27 cellular contexts compared by ENCODE assay signal in the genomic region with DNA sequence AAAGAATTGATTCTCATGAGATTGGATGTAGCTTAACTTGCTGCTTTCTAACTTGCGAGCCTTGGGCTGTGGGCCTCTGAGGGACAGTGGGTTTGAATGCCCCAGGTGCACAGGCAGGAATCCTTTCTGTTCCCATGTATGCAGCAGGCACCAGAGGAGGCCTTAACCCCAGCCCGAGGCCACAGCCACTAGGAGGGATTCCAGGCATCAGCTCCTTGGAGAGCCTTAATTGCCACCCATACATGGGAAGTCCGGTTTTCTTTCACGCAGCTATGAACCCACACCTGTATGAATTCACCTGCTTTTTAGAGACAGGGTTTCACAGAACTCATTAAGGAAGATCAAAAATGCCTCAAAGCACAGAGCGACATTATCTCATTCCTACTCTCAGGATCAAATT.
DNase-seq lines count a peak whose midpoint lies in the region; ATAC-seq, FAIRE-seq and TF ChIP-seq lines count a peak whose summit lies in the region.
"Had no signal": no experiment of that assay in that cellular context is flagged by ENCODE, and none has a peak within 500 bp of the region (broad histone marks: within the 10 kb centered on the region; RNA-seq: fewer than 3 reads in every experiment).

No MANE protein-coding gene starts in this region.

- H2BK120ac ChIP-seq in trophoblast cell (ENCODE audit: insufficient read depth, low read length, poor library complexity), result no peak overlapping the region

- H3K4me2 ChIP-seq in keratinocyte (ENCODE audit: control insufficient read depth, extremely low read depth, insufficient read depth, low read depth, low read length) (no peak overlapping the region), trophoblast cell (ENCODE audit: low read length) (no peak overlapping the region)
- H3K4me2 ChIP-seq: BLaER1 treated with 17β-estradiol and CSF1 and Interleukin-3, amounts not matched to agents 10 nM and 100 nM; PC-9; SK-N-SH had no signal

- H3K79me1 ChIP-seq in trophoblast cell (ENCODE audit: low read length), result peaks cover 18% of the 10 kb centered on the region

- CTCF ChIA-PET in naive thymus-derived CD4-positive, alpha-beta T cell (lab: Charles Lee), result no interaction called here

- no peaks in the 10 kb centered on the region for H3K36me3 ChIP-seq in keratinocyte (ENCODE audit: control insufficient read depth in 2 of 2, extremely low read depth in 1 of 2, insufficient read depth in 2 of 2, low read length in 2 of 2)
- H3K36me3 ChIP-seq in trophoblast cell (ENCODE audit: control insufficient read depth in 1 of 2, insufficient read depth in 2 of 2, low read length in 2 of 2), result no peaks in the 10 kb centered on the region
- H3K36me3 ChIP-seq in naive thymus-derived CD4-positive, alpha-beta T cell (ENCODE audit: control insufficient read depth in 2 of 3, insufficient read depth in 3 of 3, low read length in 3 of 3), result no peaks in the 10 kb centered on the region

- H4K12ac ChIP-seq in trophoblast cell (ENCODE audit: low read depth, low read length), result no peak overlapping the region

- H3K79me2 ChIP-seq in keratinocyte (ENCODE audit: control insufficient read depth, insufficient read depth, low read length), result no peaks in the 10 kb centered on the region
- H3K79me2 ChIP-seq in trophoblast cell (ENCODE audit: control insufficient read depth, insufficient read depth, low read length, poor library complexity), result no peaks in the 10 kb centered on the region

- no peak overlapping the region for H4K8ac ChIP-seq in trophoblast cell (ENCODE audit: low read depth, low read length)

- H3K4me1 Mint-ChIP-seq in naive thymus-derived CD4-positive, alpha-beta T cell, result peaks cover 12 to 34% (median 24%) of the 10 kb centered on the region in 7 donors
- H3K4me1 Mint-ChIP-seq in immature natural killer cell, result peaks cover 22 to 24% of the 10 kb centered on the region in 2 donors

- H3K18ac ChIP-seq in trophoblast cell (ENCODE audit: low read length), result no peak overlapping the region

- H2BK5ac ChIP-seq in trophoblast cell (ENCODE audit: low read depth, low read length, poor library complexity), result no peak overlapping the region

- peak; percentile 17 for FAIRE-seq in keratinocyte (lab: Jason Lieb, UNC)
- FAIRE-seq: GM12891, HTR-8/SVneo had no signal

- peaks cover 0 to 36% (median 23%) of the 10 kb centered on the region in 5 donors for H3K36me3 Mint-ChIP-seq in naive thymus-derived CD4-positive, alpha-beta T cell
- peaks cover 13 to 29% (median 25%) of the 10 kb centered on the region in 3 donors for H3K36me3 Mint-ChIP-seq in immature natural killer cell

- peak in 2 of 3 experiments; percentile 33 to 71 for DNase-seq in NCI-H1417 (lab: John Stamatoyannopoulos, UW)
- DNase-seq in NCI-H1417 treated with DMSO at 0.1 percent for 48 hours (lab: John Stamatoyannopoulos, UW), result no peak
- DNase-seq in coronary artery (ENCODE audit: low spot score), result peak; percentile 31
- DNase-seq in keratinocyte (ENCODE audit: low read depth, low spot score), result no peak
- no peak for DNase-seq in trophoblast cell
- DNase-seq in naive thymus-derived CD4-positive, alpha-beta T cell, result no peak
- no peak for DNase-seq in AG08395 (ENCODE audit: low spot score)
- DNase-seq in immature natural killer cell, result no peak
- DNase-seq: ACHN; Caco-2; CD4-positive, alpha-beta memory T cell; DND-41; H9; HFFc6; KG1; NCI-H1105 treated with DMSO at 0.1 percent for 48 hours; NCI-H1694 treated with DMSO at 0.1 percent for 48 hours; NCI-H2081 treated with DMSO at 0.1 percent for 48 hours; NCI-H69; PC-9; RPMI8226; SIG-M5; SK-N-SH had no signal

- no peak overlapping the region for H3K4me3 ChIP-seq in coronary artery
- no peak overlapping the region for H3K4me3 ChIP-seq in keratinocyte (ENCODE audit: control insufficient read depth in 2 of 3, extremely low read depth in 1 of 3, insufficient read depth in 2 of 3, low read depth in 1 of 3, low read length in 3 of 3)
- no peak overlapping the region for H3K4me3 ChIP-seq in trophoblast cell (ENCODE audit: low read depth, low read length)
- no peak overlapping the region for H3K4me3 ChIP-seq in naive thymus-derived CD4-positive, alpha-beta T cell (ENCODE audit: low read length)
- H3K4me3 ChIP-seq: BLaER1 treated with 17β-estradiol and CSF1 and Interleukin-3, amounts not matched to agents 10 nM and 100 nM; PC-9 had no signal

- no peak overlapping the region for H3K14ac ChIP-seq in trophoblast cell (ENCODE audit: low read length)

- WGBS in trophoblast cell (ENCODE audit: extremely low coverage, insufficient coverage, insufficient read length), result no CpG with 5 or more reads among the region's 5 CpGs

- H3K4me1 ChIP-seq in keratinocyte (ENCODE audit: control insufficient read depth, extremely low read depth, insufficient read depth, low read length) (peaks cover 46% of the 10 kb centered on the region), trophoblast cell (ENCODE audit: control insufficient read depth in 1 of 2, insufficient read depth in 2 of 2, low read length in 2 of 2) (peaks cover 23 to 29% of the 10 kb centered on the region in 2 experiments)
- H3K4me1 ChIP-seq in naive thymus-derived CD4-positive, alpha-beta T cell (ENCODE audit: control insufficient read depth in 2 of 2, insufficient read depth in 2 of 2, low read length in 2 of 2), result peaks cover 13 to 23% of the 10 kb centered on the region in 2 donors
- H3K4me1 ChIP-seq: Caco-2 had no signal

- dilution Hi-C loops in keratinocyte (cut with MboI; ENCODE audit: extremely low pct_ligation_motif_present, low sequenced_read_pairs), result no loop called here

- H2AFZ ChIP-seq in keratinocyte (ENCODE audit: control insufficient read depth, low read length) (no peak overlapping the region), trophoblast cell (ENCODE audit: insufficient read depth, low read length, poor library complexity) (no peak overlapping the region)
- H2AFZ ChIP-seq: PC-9 had no signal

- no peaks in the 10 kb centered on the region for H3K27me3 ChIP-seq in keratinocyte (ENCODE audit: control insufficient read depth, extremely low read depth, insufficient read depth, low read length)
- H3K27me3 ChIP-seq in trophoblast cell (ENCODE audit: insufficient read depth, low read length), result no peaks in the 10 kb centered on the region
- no peaks in the 10 kb centered on the region for H3K27me3 ChIP-seq in naive thymus-derived CD4-positive, alpha-beta T cell (ENCODE audit: control insufficient read depth in 2 of 2, insufficient read depth in 2 of 2, low read length in 2 of 2)
- H3K27me3 ChIP-seq: BLaER1 treated with 17β-estradiol and CSF1 and Interleukin-3, amounts not matched to agents 10 nM and 100 nM had no signal

- peak overlapping the region; percentile 6 for H2BK12ac ChIP-seq in trophoblast cell (ENCODE audit: low read length)

- H3K27ac ChIP-seq in coronary artery (no peak overlapping the region), keratinocyte (ENCODE audit: control insufficient read depth, insufficient read depth, low read length) (no peak overlapping the region), trophoblast cell (ENCODE audit: low read depth, low read length) (peak overlapping the region; percentile 33)
- H3K27ac ChIP-seq in naive thymus-derived CD4-positive, alpha-beta T cell (ENCODE audit: low read depth, low read length), result no peak overlapping the region
- H3K27ac ChIP-seq: 22Rv1; BLaER1 treated with 17β-estradiol and CSF1 and Interleukin-3, amounts not matched to agents 10 nM and 100 nM; PC-9 had no signal

- H3K23ac ChIP-seq in trophoblast cell (ENCODE audit: low read length), result no peak overlapping the region

- H4K20me1 ChIP-seq in keratinocyte (ENCODE audit: control insufficient read depth, extremely low read depth, insufficient read depth, low read length), result no peaks in the 10 kb centered on the region
- H4K20me1 ChIP-seq: BLaER1 treated with 17β-estradiol and CSF1 and Interleukin-3, amounts not matched to agents 10 nM and 100 nM had no signal

- no peak for ATAC-seq in naive thymus-derived CD4-positive, alpha-beta T cell

- H4K91ac ChIP-seq in trophoblast cell (ENCODE audit: low read depth, low read length), result peak overlapping the region; percentile 39

- H3K9me3 ChIP-seq in keratinocyte (ENCODE audit: control insufficient read depth, low read depth, low read length) (no peaks in the 10 kb centered on the region), trophoblast cell (ENCODE audit: insufficient read depth, low read depth, low read length) (no peaks in the 10 kb centered on the region)
- H3K9me3 ChIP-seq in naive thymus-derived CD4-positive, alpha-beta T cell (ENCODE audit: control insufficient read depth in 2 of 3, low read length in 3 of 3), result no peaks in the 10 kb centered on the region
- H3K9me3 ChIP-seq: Caco-2, SK-N-SH had no signal

- H3K9ac ChIP-seq in keratinocyte (ENCODE audit: control insufficient read depth, extremely low read depth, insufficient read depth, low read length) (no peak overlapping the region), trophoblast cell (ENCODE audit: low read length) (no peak overlapping the region)
- H3K9ac ChIP-seq: BLaER1 treated with 17β-estradiol and CSF1 and Interleukin-3, amounts not matched to agents 10 nM and 100 nM; SK-N-SH had no signal

- H3K4me3 Mint-ChIP-seq in naive thymus-derived CD4-positive, alpha-beta T cell, result no peak overlapping the region
- H3K4me3 Mint-ChIP-seq in immature natural killer cell, result no peak overlapping the region
- H3K4me3 Mint-ChIP-seq: CD4-positive, alpha-beta memory T cell; H9; HFFc6 had no signal

- no peak for TF ChIP-seq CTCF in coronary artery (IDR thresholded peaks at IDR 0.05)
- no peak for TF ChIP-seq CTCF in keratinocyte (optimal IDR thresholded peaks at IDR 0.05 in 1 of 3, IDR thresholded peaks at IDR 0.05 in 1 of 3, conservative IDR thresholded peaks at IDR 0.05 in 1 of 3; ENCODE audit: extremely low read depth in 1 of 3, insufficient read depth in 2 of 3, low read length in 3 of 3)

- H3K9me3 Mint-ChIP-seq in naive thymus-derived CD4-positive, alpha-beta T cell, result peaks cover 0 to 2% (median 0%) of the 10 kb centered on the region in 11 donors
- H3K9me3 Mint-ChIP-seq in immature natural killer cell, result peaks cover 0 to under 1% (median 0%) of the 10 kb centered on the region in 6 donors
- H3K9me3 Mint-ChIP-seq: CD4-positive, alpha-beta memory T cell; H9; HFFc6 had no signal

- intact Hi-C loops in naive thymus-derived CD4-positive, alpha-beta T cell (cut with micrococcal nuclease), result no loop called here

- H3K9me1 ChIP-seq in keratinocyte (ENCODE audit: control insufficient read depth, extremely low read depth, insufficient read depth, low read length), result no peaks in the 10 kb centered on the region

- no peak overlapping the region for H2AK5ac ChIP-seq in trophoblast cell (ENCODE audit: low read length)

- no peak overlapping the region for H3K4ac ChIP-seq in trophoblast cell (ENCODE audit: low read depth, low read length)

- no peak overlapping the region for H3K27ac Mint-ChIP-seq in naive thymus-derived CD4-positive, alpha-beta T cell
- H3K27ac Mint-ChIP-seq in immature natural killer cell, result no peak overlapping the region
- H3K27ac Mint-ChIP-seq: H9, HFFc6 had no signal

- no peaks in the 10 kb centered on the region for H3K27me3 Mint-ChIP-seq in naive thymus-derived CD4-positive, alpha-beta T cell
- H3K27me3 Mint-ChIP-seq in immature natural killer cell (ENCODE audit: low read depth in 3 of 3), result peaks cover 0 to 2% (median 0%) of the 10 kb centered on the region in 3 donors
- H3K27me3 Mint-ChIP-seq: CD4-positive, alpha-beta memory T cell had no signal

- POLR2A ChIA-PET in naive thymus-derived CD4-positive, alpha-beta T cell (lab: Charles Lee), result no interaction called here

Comparison
In these comparisons a context has a peak if more than half of its experiments do, and no peak if none do; other contexts are left out.
1. DNase-seq: peak in NCI-H1417 (2 of 3) and coronary artery (single experiment); none in NCI-H1417 treated with DMSO at 0.1 percent for 48 hours (single experiment), keratinocyte (single experiment), trophoblast cell (0 of 2), naive thymus-derived CD4-positive, alpha-beta T cell (0 of 9), AG08395 (single experiment) and immature natural killer cell (0 of 3).